ENCODE assay signal across 9 cellular contexts in the genomic region with DNA sequence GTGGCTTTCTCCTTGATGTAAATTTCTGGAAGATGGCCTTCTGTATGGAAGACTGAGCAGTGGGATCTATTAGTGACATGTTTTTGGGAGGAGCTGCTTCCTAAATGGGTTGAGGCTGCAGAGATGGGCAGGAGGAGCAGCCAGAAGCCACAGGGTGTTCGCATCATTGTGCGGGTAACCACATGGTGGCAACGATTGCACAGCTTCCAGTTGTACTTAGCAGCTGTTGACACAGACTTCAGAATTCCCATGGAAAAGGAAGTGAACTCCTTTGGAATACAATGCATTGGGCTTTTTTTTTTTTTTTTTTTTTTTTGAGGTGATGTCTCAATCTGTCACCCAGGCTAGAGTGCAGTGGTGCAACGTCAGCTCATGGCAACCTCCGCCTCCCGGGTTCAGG.
DNase-seq lines count a peak whose midpoint lies in the region; ATAC-seq and TF ChIP-seq lines count a peak whose summit lies in the region.
"Had no signal": no experiment of that assay in that cellular context is flagged by ENCODE, and none has a peak within 500 bp of the region (broad histone marks: within the 10 kb centered on the region; RNA-seq: fewer than 3 reads in every experiment).

No MANE protein-coding gene starts in this region.

- in situ Hi-C loops in GM13977 (cut with MboI; ENCODE audit: low pct_unique_long_range_greater_than_20kb, low sequenced_read_pairs, unreplicated experiment): loop anchor here (25.0 kb wide), 1 partner anchor 856 kb away; no protein-coding TSS in a partner anchor

- no peaks in the 10 kb centered on the region for H3K27me3 ChIP-seq in lower lobe of right lung (ENCODE audit: low read depth)
- H3K27me3 ChIP-seq: tibial nerve had no signal

- ATAC-seq in lower lobe of right lung (peak in 1 of 2 donors; percentile 63), GM19463 (IDR thresholded peaks at IDR 0.05; ENCODE audit: unreplicated experiment) (no peak)

- H3K27ac ChIP-seq in lower lobe of right lung: no peak overlapping the region
- H3K27ac ChIP-seq: tibial nerve had no signal

- intact Hi-C loops in lower lobe of right lung (cut with DNase I): no loop called here

- H3K36me3 Mint-ChIP-seq in brain: no peaks in the 10 kb centered on the region
- H3K36me3 Mint-ChIP-seq in activated T-cell treated with anti-CD3 and anti-CD28 coated beads, Interleukin-2, amount 50 U/mL, for 24 hours (ENCODE audit: low read depth): peaks cover 11% of the 10 kb centered on the region

- H3K4me1 Mint-ChIP-seq in brain: peaks cover 45% of the 10 kb centered on the region
- H3K4me1 Mint-ChIP-seq in activated T-cell treated with anti-CD3 and anti-CD28 coated beads, Interleukin-2, amount 50 U/mL, for 24 hours (ENCODE audit: low read depth): peaks cover 26% of the 10 kb centered on the region

- H3K4me3 Mint-ChIP-seq in brain: no peak overlapping the region
- H3K4me3 Mint-ChIP-seq in activated T-cell treated with anti-CD3 and anti-CD28 coated beads, Interleukin-2, amount 50 U/mL, for 24 hours: no peak overlapping the region

- H3K9me3 Mint-ChIP-seq in brain: no peaks in the 10 kb centered on the region
- no peaks in the 10 kb centered on the region for H3K9me3 Mint-ChIP-seq in activated T-cell treated with anti-CD3 and anti-CD28 coated beads, Interleukin-2, amount 50 U/mL, for 24 hours

- H3K4me3 ChIP-seq in NB4 (ENCODE audit: low read depth, low read length) (no peak overlapping the region), lower lobe of right lung (no peak overlapping the region)
- H3K4me3 ChIP-seq: tibial nerve had no signal

- H3K4me1 ChIP-seq in lower lobe of right lung: peaks cover 37% of the 10 kb centered on the region

- peak; percentile 85 for DNase-seq in DMS 273 (lab: John Stamatoyannopoulos, UW; ENCODE audit: unreplicated experiment)
- peak; percentile 52 for DNase-seq in NB4 (ENCODE audit: low read depth)
- no peak for DNase-seq in lower lobe of right lung
- DNase-seq in activated T-cell treated with anti-CD3 and anti-CD28 coated beads, Interleukin-2, amount 50 U/mL, for 24 hours: no peak
- DNase-seq in activated CD8-positive, alpha-beta memory T cell treated with anti-CD3 and anti-CD28 coated beads for 24 hours: no peak
- no peak for DNase-seq in GM13977 (ENCODE audit: low spot score)

- no peak for TF ChIP-seq CTCF in NB4 (IDR thresholded peaks at IDR 0.05; ENCODE audit: low read depth, low read length)
- TF ChIP-seq CTCF in brain (conservative IDR thresholded peaks at IDR 0.05): peak; percentile 43 to 54
- peak; percentile 33 for TF ChIP-seq CTCF in lower lobe of right lung (IDR thresholded peaks at IDR 0.05)
- no peak for TF ChIP-seq CTCF in GM13977 (IDR thresholded peaks at IDR 0.05; ENCODE audit: extremely low read depth, insufficient read depth, missing control alignments)

- H3K9me3 ChIP-seq in lower lobe of right lung: no peaks in the 10 kb centered on the region
- H3K9me3 ChIP-seq: tibial nerve had no signal

- peak overlapping the region in 1 of 5 experiments; percentile 37 for H3K27ac Mint-ChIP-seq in brain
- no peak overlapping the region for H3K27ac Mint-ChIP-seq in activated T-cell treated with anti-CD3 and anti-CD28 coated beads, Interleukin-2, amount 50 U/mL, for 24 hours

- H3K36me3 ChIP-seq in lower lobe of right lung: no peaks in the 10 kb centered on the region
- H3K36me3 ChIP-seq: tibial nerve had no signal

- H3K27me3 Mint-ChIP-seq in brain: no peaks in the 10 kb centered on the region
- H3K27me3 Mint-ChIP-seq in activated T-cell treated with anti-CD3 and anti-CD28 coated beads, Interleukin-2, amount 50 U/mL, for 24 hours: no peaks in the 10 kb centered on the region

- no peak for TF ChIP-seq POLR2A in NB4 (IDR thresholded peaks at IDR 0.05; ENCODE audit: extremely low read depth, insufficient read length)

Comparison
In these comparisons a context has a peak if more than half of its experiments do, and no peak if none do; other contexts are left out.
1. DNase-seq: peak in DMS 273 (single experiment) and NB4 (single experiment); none in lower lobe of right lung (single experiment), activated T-cell treated with anti-CD3 and anti-CD28 coated beads, Interleukin-2, amount 50 U/mL, for 24 hours (single experiment), activated CD8-positive, alpha-beta memory T cell treated with anti-CD3 and anti-CD28 coated beads for 24 hours (single experiment) and GM13977 (single experiment).
2. CTCF ChIP-seq: peak in brain (2 of 2) and lower lobe of right lung (single experiment); none in NB4 (single experiment) and GM13977 (single experiment).